Comparison of ENCODE assay signal across 15 cellular contexts in genomic region chr11:26914968-26915367, GRCh38.
DNase-seq lines count a peak whose midpoint lies in the region; ATAC-seq, FAIRE-seq and TF ChIP-seq lines count a peak whose summit lies in the region.
"Had no signal": no experiment of that assay in that cellular context is flagged by ENCODE, and none has a peak within 500 bp of the region (broad histone marks: within the 10 kb centered on the region; RNA-seq: fewer than 3 reads in every experiment).

No MANE protein-coding gene starts in this region.

- no peaks in the 10 kb centered on the region for H3K4me1 Mint-ChIP-seq in naive thymus-derived CD8-positive, alpha-beta T cell

- H3K9me3 ChIP-seq in GM12878 (replicated peaks; ENCODE audit: control insufficient read depth, insufficient read depth, low read length), result no peaks in the 10 kb centered on the region; the same call in 2 of the 3 replicates
- H3K9me3 ChIP-seq: BLaER1 had no signal

- no peaks in the 10 kb centered on the region for H3K79me2 ChIP-seq in GM12878 (ENCODE audit: control insufficient read depth, insufficient read depth, low read length)

- no peak overlapping the region for H3K4me3 Mint-ChIP-seq in naive thymus-derived CD8-positive, alpha-beta T cell
- H3K4me3 Mint-ChIP-seq: activated naive CD8-positive, alpha-beta T cell had no signal

- no peaks in the 10 kb centered on the region for H3K27me3 Mint-ChIP-seq in naive thymus-derived CD8-positive, alpha-beta T cell
- H3K27me3 Mint-ChIP-seq: activated naive CD8-positive, alpha-beta T cell had no signal

- H3K27ac ChIP-seq in GM12878 (ENCODE audit: control insufficient read depth, insufficient read depth), result no peak overlapping the region
- H3K27ac ChIP-seq: BLaER1 had no signal

- DNase-seq in H7 (peak; percentile 2), GM12878 (ENCODE audit: low read depth, low spot score) (peak; percentile 13), KG1 (lab: John Stamatoyannopoulos, UW) (no peak), NCI-H524 (lab: John Stamatoyannopoulos, UW) (no peak)
- no peak for DNase-seq in activated CD4-positive, alpha-beta T cell treated with anti-CD3 and anti-CD28 coated beads for 4 hours
- no peak for DNase-seq in naive thymus-derived CD8-positive, alpha-beta T cell
- DNase-seq: NCI-H1105 treated with DMSO at 0.1 percent for 48 hours, NCI-H446 treated with DMSO at 0.1 percent for 48 hours, posterior cingulate gyrus had no signal

- no peak for TF ChIP-seq POLR2A in GM12878 (IDR thresholded peaks at IDR 0.05; ENCODE audit: low read depth, low read length)

- no peak overlapping the region for H3K4me2 ChIP-seq in GM12878 (ENCODE audit: control insufficient read depth, insufficient read depth)
- H3K4me2 ChIP-seq: BLaER1 had no signal

- intact Hi-C loops in GM12878 (cut with micrococcal nuclease; ENCODE audit: unreplicated experiment), result no loop called here

- POLR2A ChIA-PET in GM12878 (lab: Charles Lee), result no interaction called here
- POLR2A ChIA-PET in naive thymus-derived CD8-positive, alpha-beta T cell (lab: Charles Lee), result no interaction called here

- no peaks in the 10 kb centered on the region for H3K36me3 Mint-ChIP-seq in naive thymus-derived CD8-positive, alpha-beta T cell
- H3K36me3 Mint-ChIP-seq: activated naive CD8-positive, alpha-beta T cell had no signal

- RAD21 ChIA-PET in GM12878 (lab: Charles Lee; ENCODE audit: unreplicated experiment), result no interaction called here

- SMC1A ChIA-PET in GM12878 (lab: Charles Lee; ENCODE audit: uncharacterized antibody, unreplicated experiment), result no interaction called here

- H3K36me3 ChIP-seq in H7 (replicated peaks; ENCODE audit: control insufficient read depth, insufficient read depth, low read length), result no peaks in the 10 kb centered on the region
- no peaks in the 10 kb centered on the region for H3K36me3 ChIP-seq in GM12878 (ENCODE audit: control insufficient read depth in 2 of 2, insufficient read depth in 2 of 2, low read length in 1 of 2)
- H3K36me3 ChIP-seq: BLaER1 had no signal

- H3K4me1 ChIP-seq in GM12878 (ENCODE audit: control insufficient read depth, insufficient read depth, low read length), result no peaks in the 10 kb centered on the region
- H3K4me1 ChIP-seq: BLaER1 had no signal

- H3K9me3 Mint-ChIP-seq in naive thymus-derived CD8-positive, alpha-beta T cell, result peaks cover 0 to 22% (median 6%) of the 10 kb centered on the region in 9 donors

- WGBS in GM12878 (ENCODE audit: insufficient coverage, insufficient replicate concordance, low lambda C conversion rate, missing lambda C conversion rate), result 18% methylated on average over 6 of the region's 6 CpGs

- H3K27me3 ChIP-seq in H7 (ENCODE audit: control insufficient read depth, insufficient read depth, low read length) (no peaks in the 10 kb centered on the region), GM12878 (replicated peaks in 1 of 2; ENCODE audit: control insufficient read depth in 2 of 2, insufficient read depth in 2 of 2, low read length in 1 of 2) (no peaks in the 10 kb centered on the region)
- H3K27me3 ChIP-seq: BLaER1 had no signal

- TF ChIP-seq EP300 in GM12878 (IDR thresholded peaks at IDR 0.05; ENCODE audit: borderline replicate concordance in 1 of 2, control insufficient read depth in 1 of 2, low read depth in 2 of 2, low read length in 2 of 2), result no peak

- no peak overlapping the region for H3K4me3 ChIP-seq in H7 (ENCODE audit: insufficient read depth, low read depth, low read length)
- H3K4me3 ChIP-seq in GM12878, result no peak overlapping the region
- H3K4me3 ChIP-seq: BLaER1 had no signal

- no peak for FAIRE-seq in GM12878 (lab: Jason Lieb, UNC)
- FAIRE-seq: G401.6, TTC549 had no signal

- TF ChIP-seq CTCF in GM12878 (IDR thresholded peaks at IDR 0.05 in 2 of 3, conservative IDR thresholded peaks at IDR 0.05 in 1 of 3; ENCODE audit: control insufficient read depth in 2 of 3, extremely low read depth in 1 of 3, insufficient read depth in 1 of 3, low read depth in 3 of 3, low read length in 3 of 3), result no peak

- H2AFZ ChIP-seq in GM12878 (ENCODE audit: control insufficient read depth, low read depth, low read length), result no peak overlapping the region

- BruUV-seq in GM12878 (replicated peaks; lab: Mats Ljungman, UMichigan), result no TSS peak

- TF ChIP-seq RAD21 in GM12878 (IDR thresholded peaks at IDR 0.05; ENCODE audit: insufficient read depth, low read depth, low read length), result no peak

- CTCF ChIA-PET in GM12878 (lab: Yijun Ruan, JAX), result no interaction called here

- in situ Hi-C loops in GM12878 (cut with MboI), result no loop called here

- ATAC-seq in GM18909 (IDR thresholded peaks at IDR 0.05; ENCODE audit: poor library complexity, unreplicated experiment) (peak; percentile 70), HG03175 (IDR thresholded peaks at IDR 0.05; ENCODE audit: unreplicated experiment) (peak; percentile 51), GM12878 (peak; percentile 94)
- ATAC-seq in naive thymus-derived CD8-positive, alpha-beta T cell, result no peak

- no peaks in the 10 kb centered on the region for H4K20me1 ChIP-seq in GM12878 (ENCODE audit: control insufficient read depth, insufficient read depth)
- H4K20me1 ChIP-seq: BLaER1 had no signal

- no peak overlapping the region for H3K27ac Mint-ChIP-seq in naive thymus-derived CD8-positive, alpha-beta T cell
- H3K27ac Mint-ChIP-seq: activated naive CD8-positive, alpha-beta T cell had no signal

- no peak overlapping the region for H3K9ac ChIP-seq in GM12878 (ENCODE audit: control insufficient read depth, insufficient read depth, low read length)
- H3K9ac ChIP-seq: BLaER1 had no signal

TF ChIP-seq in GM12878, 131 proteins besides CTCF, POLR2A, EP300 and RAD21:
- TF ChIP-seq E4F1 (IDR thresholded peaks at IDR 0.05; ENCODE audit: borderline replicate concordance, partially characterized antibody) (no peak), TCF12 (IDR thresholded peaks at IDR 0.05; ENCODE audit: low read depth, low read length) (0 out of 2 replicates have a peak, but pooled peaks have one; percentile 25), GABPA (IDR thresholded peaks at IDR 0.05; ENCODE audit: low read depth) (0 out of 2 replicates have a peak, but pooled peaks have one; percentile 12), DPF2 (IDR thresholded peaks at IDR 0.05) (no peak), BHLHE40 (IDR thresholded peaks at IDR 0.05; ENCODE audit: borderline replicate concordance in 1 of 2, low read depth in 2 of 2, low read length in 1 of 2) (peak in 1 of 2 experiments; percentile 17; a peak in 1 of 4 replicates), CREB1 (IDR thresholded peaks at IDR 0.05; ENCODE audit: low read depth) (no peak), IKZF2 (IDR thresholded peaks at IDR 0.05) (peak in 1 of 2 experiments; percentile 23; a peak in 1 of 4 replicates), CBX3 (IDR thresholded peaks at IDR 0.05; ENCODE audit: borderline replicate concordance, low read depth) (no peak), ZNF24 (IDR thresholded peaks at IDR 0.05) (0 out of 2 replicates have a peak, but pooled peaks have one; percentile 54), TCF7 (IDR thresholded peaks at IDR 0.05; ENCODE audit: borderline replicate concordance) (peak; percentile 65; the same call in 1 of the 2 replicates), TBL1XR1 (IDR thresholded peaks at IDR 0.05; ENCODE audit: low read depth, low read length) (0 out of 2 replicates have a peak, but pooled peaks have one; percentile 22), RUNX3 (IDR thresholded peaks at IDR 0.05; ENCODE audit: low read length) (peak; percentile 64)

Comparison
In these comparisons a context has a peak if more than half of its experiments do, and no peak if none do; other contexts are left out.
1. ATAC-seq: peak in GM18909 (single experiment), HG03175 (single experiment) and GM12878 (single experiment); none in naive thymus-derived CD8-positive, alpha-beta T cell (0 of 2).
2. DNase-seq: peak in H7 (single experiment) and GM12878 (single experiment); none in KG1 (single experiment), NCI-H524 (0 of 2), activated CD4-positive, alpha-beta T cell treated with anti-CD3 and anti-CD28 coated beads for 4 hours (0 of 2) and naive thymus-derived CD8-positive, alpha-beta T cell (0 of 10).